In genomic region chr14:91261986-91262549, GRCh38 we compare ENCODE assay signal across 1 cellular context.
A peak's percentile ranks its signal among the peaks of the same experiment; 100 is the strongest.
TF ChIP-seq lines count a peak whose summit lies in the region.

No MANE protein-coding gene starts in this region.

TF ChIP-seq in H1, 55 proteins besides CTCF, POLR2A, EP300 and RAD21 (continued from another document):
- TF ChIP-seq USF2 (IDR thresholded peaks at IDR 0.05; ENCODE audit: low read length) (no peak), NANOG (IDR thresholded peaks at IDR 0.05; ENCODE audit: insufficient read depth, low read depth, low read length, poor library complexity, severe bottlenecking) (no peak), CEBPB (IDR thresholded peaks at IDR 0.05; ENCODE audit: low read depth, low read length) (peak; percentile 19; the same call in 1 of the 2 replicates)
